In genomic region chr14:103839569-103839968, GRCh38 we compare ENCODE assay signal across 23 cellular contexts.
"Had no signal": no experiment of that assay in that cellular context is flagged by ENCODE, and none has a peak within 500 bp of the region (broad histone marks: within the 10 kb centered on the region; RNA-seq: fewer than 3 reads in every experiment).

No MANE protein-coding gene starts in this region.

- H3K36me3 ChIP-seq: brain microvascular endothelial cell, thoracic aorta, upper lobe of left lung had no signal

- H3K4me3 ChIP-seq: lower lobe of right lung, thoracic aorta, upper lobe of left lung had no signal

- H3K27me3 Mint-ChIP-seq: activated B cell treated with CpG ODN at 0.5 μM for 24 hours; activated CD4-positive, alpha-beta memory T cell treated with anti-CD3 and anti-CD28 coated beads for 36 hours; activated naive CD4-positive, alpha-beta T cell treated with anti-CD3 and anti-CD28 coated beads, Interleukin-2, amount 10 ng/mL, durations not matched to agents 7 days and 5 days; progenitor cell of endocrine pancreas had no signal

- H3K27ac ChIP-seq: brain microvascular endothelial cell, lower lobe of right lung, thoracic aorta had no signal

- H3K36me3 Mint-ChIP-seq: activated naive CD4-positive, alpha-beta T cell treated with anti-CD3 and anti-CD28 coated beads, Interleukin-2, amount 10 ng/mL, durations not matched to agents 7 days and 5 days; naive B cell had no signal

- H3K27ac Mint-ChIP-seq: activated B cell treated with CpG ODN at 0.5 μM for 24 hours; activated CD4-positive, alpha-beta memory T cell treated with anti-CD3 and anti-CD28 coated beads for 36 hours; activated naive CD4-positive, alpha-beta T cell treated with anti-CD3 and anti-CD28 coated beads, Interleukin-2, amount 10 ng/mL, durations not matched to agents 7 days and 5 days; progenitor cell of endocrine pancreas had no signal

- H3K4me1 Mint-ChIP-seq: activated B cell treated with CpG ODN at 0.5 μM for 24 hours; activated naive CD4-positive, alpha-beta T cell treated with anti-CD3 and anti-CD28 coated beads, Interleukin-2, amount 10 ng/mL, durations not matched to agents 7 days and 5 days had no signal

- ATAC-seq: left cardiac atrium had no signal

- H3K27me3 ChIP-seq: brain microvascular endothelial cell, upper lobe of left lung had no signal

- H3K4me3 Mint-ChIP-seq: activated B cell treated with CpG ODN at 0.5 μM for 24 hours; activated CD4-positive, alpha-beta memory T cell treated with anti-CD3 and anti-CD28 coated beads for 36 hours; activated naive CD4-positive, alpha-beta T cell treated with anti-CD3 and anti-CD28 coated beads, Interleukin-2, amount 10 ng/mL, durations not matched to agents 7 days and 5 days had no signal

- H3K9me3 ChIP-seq: lower lobe of right lung, thoracic aorta, upper lobe of left lung had no signal

- H3K9me3 Mint-ChIP-seq: activated B cell treated with CpG ODN at 0.5 μM for 24 hours; activated CD4-positive, alpha-beta memory T cell treated with anti-CD3 and anti-CD28 coated beads for 36 hours; activated naive CD4-positive, alpha-beta T cell treated with anti-CD3 and anti-CD28 coated beads, Interleukin-2, amount 10 ng/mL, durations not matched to agents 7 days and 5 days; naive B cell had no signal

- DNase-seq: activated B cell treated with CpG ODN at 0.5 μM for 24 hours; activated CD4-positive, alpha-beta memory T cell treated with anti-CD3 and anti-CD28 coated beads for 36 hours; activated CD4-positive, alpha-beta T cell treated with anti-CD3 and anti-CD28 coated beads for 4 hours; activated effector memory CD4-positive, alpha-beta T cell treated with anti-CD3 and anti-CD28 coated beads, Interleukin-2, amount 50 U/mL, for 16 hours; activated naive CD4-positive, alpha-beta T cell treated with anti-CD3 and anti-CD28 coated beads, Interleukin-2, amount 10 ng/mL, durations not matched to agents 7 days and 5 days; activated T-cell treated with anti-CD3 and anti-CD28 coated beads, Interleukin-2, amount 50 U/mL, for 48 hours; aorta; brain microvascular endothelial cell; caudate nucleus; effector memory CD4-positive, alpha-beta T cell; glutamatergic neuron; hypothalamus; left cardiac atrium; lower lobe of right lung; naive B cell; retina; stimulated activated CD4-positive, alpha-beta T cell treated with anti-CD3 and anti-CD28 coated beads, Interleukin-4, amount 100 ng/mL, for 1 hour; stimulated activated naive CD4-positive, alpha-beta T cell; T-helper 1 cell; T-helper 9 cell had no signal
